19 cellular contexts compared by ENCODE assay signal in genomic region chr2:174015428-174015827, GRCh38.
"Had no signal": no experiment of that assay in that cellular context is flagged by ENCODE, and none has a peak within 500 bp of the region (broad histone marks: within the 10 kb centered on the region; RNA-seq: fewer than 3 reads in every experiment).

No MANE protein-coding gene starts in this region.

- DNase-seq: KBM-7; MV-4-11; NCI-H1048; NCI-H1105 treated with DMSO at 0.1 percent for 48 hours; NCI-H1417 treated with DMSO at 0.1 percent for 48 hours; NCI-H1694 treated with DMSO at 0.1 percent for 48 hours; NCI-H2081; NCI-H526 treated with DMSO at 0.1 percent for 48 hours; NK-92 treated with Interleukin-12 subunit alpha and Interleukin-12 subunit beta, amount 100 ng/mL, for 24 hours; OCI-M1; PC-9; Peyer's patch; SHP77 treated with DMSO at 0.1 percent for 48 hours; SW 1271; T-cell had no signal

- H3K4me3 ChIP-seq: PC-9, Peyer's patch, SJSA1, SK-N-MC had no signal

- H3K9me3 ChIP-seq: Peyer's patch, SJSA1 had no signal

- H3K27ac ChIP-seq: PC-9, Peyer's patch, SJSA1, SK-N-MC had no signal

- H3K4me2 ChIP-seq: PC-9 had no signal

- H3K9me3 Mint-ChIP-seq: IgD-negative memory B cell, T-cell had no signal

- ATAC-seq: Right ventricle myocardium inferior, T-cell had no signal

- H2AFZ ChIP-seq: PC-9 had no signal

- H3K27me3 ChIP-seq: Peyer's patch, SJSA1 had no signal

- H3K4me3 Mint-ChIP-seq: IgD-negative memory B cell, T-cell had no signal

- H3K27ac Mint-ChIP-seq: T-cell had no signal

- H3K36me3 ChIP-seq: Peyer's patch, SJSA1 had no signal

- H3K27me3 Mint-ChIP-seq: IgD-negative memory B cell had no signal

- H3K36me3 Mint-ChIP-seq: IgD-negative memory B cell, T-cell had no signal
